Comparison of ENCODE assay signal across 1 cellular context in genomic region chr7:66913118-66914049, GRCh38.
TF ChIP-seq lines count a peak whose summit lies in the region.

No MANE protein-coding gene starts in this region.

TF ChIP-seq in HEK293, 187 proteins besides CTCF, POLR2A, EP300 and RAD21 (continued from another document):
- TF ChIP-seq TSHZ1 (tag by site-specific recombination; IDR thresholded peaks at IDR 0.05; ENCODE audit: borderline replicate concordance) = no peak
- no peak for TF ChIP-seq ZNF214 (tag by site-specific recombination; IDR thresholded peaks at IDR 0.05; ENCODE audit: borderline replicate concordance)
- TF ChIP-seq OSR2 (tag by site-specific recombination; IDR thresholded peaks at IDR 0.05) = no peak
- peak; percentile 50; the same call in 1 of the 2 replicates for TF ChIP-seq KLF1 (tag by site-specific recombination; IDR thresholded peaks at IDR 0.05)
- TF ChIP-seq ZNF121 (tag by site-specific recombination; IDR thresholded peaks at IDR 0.05) = 0 out of 2 replicates have a peak, but pooled peaks have one; percentile 25
- no peak for TF ChIP-seq ZNF16 (tag by site-specific recombination; IDR thresholded peaks at IDR 0.05; ENCODE audit: low read depth)
- no peak for TF ChIP-seq ZBTB8A (tag by site-specific recombination; IDR thresholded peaks at IDR 0.05)
- TF ChIP-seq MEIS1 (CRISPR knock-in tag; IDR thresholded peaks at IDR 0.05; ENCODE audit: borderline replicate concordance) = no peak
- TF ChIP-seq ZSCAN23 (tag by site-specific recombination; IDR thresholded peaks at IDR 0.05) = no peak
TF ChIP-seq in HEK293: peak in this region for 4.
